In the genomic region with DNA sequence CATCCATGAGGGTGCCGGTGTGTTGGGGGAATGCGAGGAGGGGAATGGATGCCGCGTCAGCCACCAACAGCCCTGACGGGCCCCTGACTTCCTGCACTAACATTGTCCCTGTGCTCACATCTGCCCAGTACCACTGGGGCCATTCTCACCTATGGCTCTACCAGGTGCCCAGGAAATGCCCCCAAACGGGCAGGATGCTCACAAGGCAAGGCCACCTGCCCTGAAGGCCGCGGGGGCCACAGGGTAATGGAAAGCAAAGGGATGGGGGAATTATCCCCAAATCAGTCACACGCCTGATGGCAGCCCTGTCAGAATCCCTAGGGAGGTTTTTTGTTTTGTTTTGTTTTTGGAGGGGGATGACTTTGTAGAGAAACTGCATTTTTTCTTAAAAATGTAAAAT, we compare ENCODE assay signal across 15 cellular contexts. TPM values are rescaled to one million over a fixed set of nuclear protein-coding genes. Genes with fewer than 3 reads are reported as not detected.
DNase-seq lines count a peak whose midpoint lies in the region; ATAC-seq, FAIRE-seq and TF ChIP-seq lines count a peak whose summit lies in the region.
"Not testable (repeated sequence)": the region's sequence is repeated elsewhere in the genome, so short reads cannot be mapped to it uniquely, and the experiment has no call there.
"Had no signal": no experiment of that assay in that cellular context is flagged by ENCODE, and none has a peak within 500 bp of the region (broad histone marks: within the 10 kb centered on the region; RNA-seq: fewer than 3 reads in every experiment).

No MANE protein-coding gene starts in this region.

- H2BK5ac ChIP-seq in H1 (ENCODE audit: low read depth, low read length) = not testable (repeated sequence)

- not testable (repeated sequence) for H4K91ac ChIP-seq in H1 (replicated peaks; ENCODE audit: insufficient read length, low read length)

- not testable (repeated sequence) for H3K14ac ChIP-seq in H1 (ENCODE audit: insufficient read length)

- H3K9me3 Mint-ChIP-seq in WTC11 = not testable (repeated sequence)
- H3K9me3 Mint-ChIP-seq in nephron progenitor cell = peaks cover 19% of the 10 kb centered on the region

- H3K4me3 ChIP-seq in H1 (ENCODE audit: extremely low read depth in 1 of 4, insufficient read depth in 2 of 4, low read depth in 3 of 4, low read length in 4 of 4); upper lobe of left lung: not testable (repeated sequence)

- not testable (repeated sequence) for H2AFZ ChIP-seq in H1 (ENCODE audit: low read length)

- not testable (repeated sequence) for ATAC-seq in WTC11; upper lobe of left lung (ENCODE audit: low FRiP score in 2 of 2)

- not testable (repeated sequence) for TF ChIP-seq EP300 in H1 (IDR thresholded peaks at IDR 0.05; ENCODE audit: borderline replicate concordance in 1 of 2, low read depth in 2 of 2, low read length in 2 of 2); upper lobe of left lung (IDR thresholded peaks at IDR 0.05)

- H3K56ac ChIP-seq in H1 (replicated peaks; ENCODE audit: insufficient read length, low read depth, low read length) = not testable (repeated sequence)

- not testable (repeated sequence) for TF ChIP-seq RAD21 in H1 (IDR thresholded peaks at IDR 0.05 in 1 of 2, conservative IDR thresholded peaks at IDR 0.05 in 1 of 2; ENCODE audit: low read depth in 2 of 2, low read length in 2 of 2)

- H2BK12ac ChIP-seq in H1 (ENCODE audit: low read depth, low read length) = 0 out of 2 replicates have a peak overlapping the region, but pooled peaks have one; percentile 27

- H3K79me1 ChIP-seq in H1 (ENCODE audit: low read depth, low read length) = not testable (repeated sequence)

- FAIRE-seq in H1 (lab: Jason Lieb, UNC) = not testable (repeated sequence)

- not testable (repeated sequence) for H2BK20ac ChIP-seq in H1 (ENCODE audit: low read length)

- H3K27ac Mint-ChIP-seq in WTC11 = not testable (repeated sequence)
- peak overlapping the region; percentile 57 for H3K27ac Mint-ChIP-seq in nephron progenitor cell

- H3K4ac ChIP-seq in H1 (replicated peaks; ENCODE audit: insufficient read length, low read depth, low read length) = not testable (repeated sequence)

- not testable (repeated sequence) for H3K27ac ChIP-seq in H1 (ENCODE audit: low read depth, low read length); upper lobe of left lung

- H2AK5ac ChIP-seq in H1 (ENCODE audit: low read depth, low read length) = not testable (repeated sequence)

- H3K23ac ChIP-seq in H1 (ENCODE audit: insufficient read length) = not testable (repeated sequence)

- not testable (repeated sequence) for TF ChIP-seq POLR2A in H1 (IDR thresholded peaks at IDR 0.05; ENCODE audit: control extremely low read depth in 1 of 2, low read depth in 2 of 2, low read length in 2 of 2); upper lobe of left lung (IDR thresholded peaks at IDR 0.05)

- not testable (repeated sequence) for H3K27me3 ChIP-seq in H1 (replicated peaks in 1 of 4; ENCODE audit: control insufficient read depth in 3 of 4, extremely low read depth in 1 of 4, insufficient read depth in 3 of 4, low read length in 3 of 4); upper lobe of left lung

- not testable (repeated sequence) for H3K9me3 ChIP-seq in H1 (ENCODE audit: insufficient read depth in 2 of 2, low read depth in 1 of 2, low read length in 1 of 2); upper lobe of left lung

- CTCF ChIA-PET in WTC11 (lab: Charles Lee) (interaction anchor here (1.7 kb wide), 1 partner anchor 75 kb away, joined by 3 read pairs; no protein-coding TSS in a partner anchor), H1 (lab: Charles Lee; ENCODE audit: partially characterized antibody) (interaction anchor here (1.4 kb wide), 1 partner anchor 10 kb away, joined by 4 read pairs; no protein-coding TSS in a partner anchor)

- not testable (repeated sequence) for H3K18ac ChIP-seq in H1 (ENCODE audit: extremely low read depth, low read length)

- H3K4me1 ChIP-seq in H1 (replicated peaks in 1 of 4; ENCODE audit: control insufficient read depth in 3 of 4, insufficient read depth in 4 of 4, low read length in 3 of 4); upper lobe of left lung: not testable (repeated sequence)

- not testable (repeated sequence) for TF ChIP-seq CTCF in WTC11 (IDR thresholded peaks at IDR 0.05); H1 (IDR thresholded peaks at IDR 0.05; ENCODE audit: control extremely low read depth in 1 of 3, insufficient read depth in 1 of 3, low read depth in 1 of 3, low read length in 3 of 3); nephron progenitor cell (IDR thresholded peaks at IDR 0.05); upper lobe of left lung (IDR thresholded peaks at IDR 0.05)

- H3K36me3 ChIP-seq in H1 (ENCODE audit: control insufficient read depth in 2 of 4, insufficient read depth in 4 of 4, low read length in 3 of 4); upper lobe of left lung: not testable (repeated sequence)

- H3K4me3 Mint-ChIP-seq in WTC11, nephron progenitor cell: not testable (repeated sequence)

- POLR2A ChIA-PET in WTC11 (lab: Charles Lee); H1 (lab: Charles Lee; ENCODE audit: partially characterized antibody): not testable (repeated sequence)

- not testable (repeated sequence) for H3K27me3 Mint-ChIP-seq in WTC11 (ENCODE audit: low read depth)
- peaks cover 14% of the 10 kb centered on the region for H3K27me3 Mint-ChIP-seq in nephron progenitor cell (ENCODE audit: low read depth, poor library complexity)

- intact Hi-C loops in posterior vena cava (cut with DNase I) = not testable (repeated sequence)

- not testable (repeated sequence) for H3K4me2 ChIP-seq in H1 (ENCODE audit: insufficient read depth in 1 of 2, low read depth in 2 of 2, low read length in 2 of 2)

- H3K36me3 Mint-ChIP-seq in WTC11; nephron progenitor cell (ENCODE audit: low read depth): not testable (repeated sequence)

- H2BK120ac ChIP-seq in H1 (replicated peaks; ENCODE audit: low read depth, low read length) = not testable (repeated sequence)

- H4K20me1 ChIP-seq in H1 (replicated peaks in 1 of 2; ENCODE audit: control insufficient read depth in 1 of 2, insufficient read depth in 2 of 2, low read length in 2 of 2) = not testable (repeated sequence)

- not testable (repeated sequence) for H3K4me1 Mint-ChIP-seq in WTC11
- H3K4me1 Mint-ChIP-seq in nephron progenitor cell = peaks cover 44% of the 10 kb centered on the region

- not testable (repeated sequence) for H4K5ac ChIP-seq in H1 (ENCODE audit: insufficient read length, low read depth, low read length)

- not testable (repeated sequence) for H3K9ac ChIP-seq in H1 (replicated peaks in 1 of 4; ENCODE audit: extremely low read depth in 1 of 4, low read depth in 3 of 4, low read length in 3 of 4)

- 87% methylated on average over 8 of the region's 9 CpGs; no CpG with 5 or more reads in 1 of the 2 experiments for WGBS in H1 (ENCODE audit: extremely low coverage in 1 of 2, insufficient coverage in 1 of 2, insufficient read length in 1 of 2, insufficient replicate concordance in 2 of 2, low coverage in 1 of 2, low lambda C conversion rate in 2 of 2, missing lambda C conversion rate in 1 of 2), 2 experiments
- WGBS in upper lobe of left lung, 2 donors = 84 to 86% methylated on average over 7 to 9 of the region's 9 CpGs

- not testable (repeated sequence) for H3K79me2 ChIP-seq in H1 (ENCODE audit: control insufficient read depth in 1 of 2, insufficient read depth in 2 of 2, low read length in 2 of 2)

- H4K8ac ChIP-seq in H1 (ENCODE audit: extremely low read depth, insufficient read depth, low read length) = not testable (repeated sequence)

- not testable (repeated sequence) for H2BK15ac ChIP-seq in H1 (ENCODE audit: low read length)

- H3K23me2 ChIP-seq in H1 (ENCODE audit: low read depth, low read length) = not testable (repeated sequence)

- peak; percentile 2 for DNase-seq in WTC11 (ENCODE audit: low spot score)
- DNase-seq in activated effector memory CD4-positive, alpha-beta T cell treated with anti-CD3 and anti-CD28 coated beads, Interleukin-2, amount 50 U/mL, for 16 hours = peak; percentile 38
- DNase-seq in H1 (ENCODE audit: low read depth in 1 of 2, low spot score in 2 of 2); nephron progenitor cell: not testable (repeated sequence)
- peak; percentile 50 for DNase-seq in posterior vena cava (ENCODE audit: low spot score)
- DNase-seq in upper lobe of left lung = peak; percentile 8 to 32

RNA-seq across cellular contexts. Expression of a gene that starts 7.3 kb away (rescaled TPM):
- not detected in 3 replicates for total RNA-seq in WTC11 (2021)
- not detected in 2 replicates for total RNA-seq in H1 (2021; fragmentation: NEBNext Ultra II Directional; extraction: Animal tissue kit (Norgen Biotek cat#: 25700))
- not detected in 2 replicates for polyA plus RNA-seq in H1 (2011; rRNA removed)
- not detected for polyA plus RNA-seq in H1 (2011; cell fraction: cytosol; rRNA removed)
- not detected for polyA plus RNA-seq in H1 (2011; cell fraction: nucleus; rRNA removed)
- 0.24 TPM in 1 of 4 replicates, not detected in the others for polyA plus RNA-seq in H1 (2012, experiment 1 of 2)
- not detected for polyA plus RNA-seq in H1 (2012, experiment 2 of 2)
- polyA plus RNA-seq in H1 (2013, experiment 1 of 2) = 0.20 TPM
- polyA plus RNA-seq in H1 (2013, experiment 2 of 2) = not detected
- polyA minus RNA-seq in H1 (2011; rRNA and poly(A)+ RNA removed) = not detected in 2 replicates
- polyA minus RNA-seq in H1 (2011; cell fraction: cytosol; rRNA and poly(A)+ RNA removed) = not detected
- not detected for polyA minus RNA-seq in H1 (2011; cell fraction: nucleus; rRNA and poly(A)+ RNA removed)
- total RNA-seq in posterior vena cava = 1 to 10 TPM in 1 of 2 donors, not detected in 1; 2.4 TPM
- not detected for total RNA-seq in upper lobe of left lung
- total RNA-seq: A673; CD4-positive, alpha-beta memory T cell; CD4-positive, CD25-positive, alpha-beta regulatory T cell; CD8-positive, alpha-beta memory T cell; Daoy; G401; GM12878 had no signal
- polyA plus RNA-seq: AG04450; CD14-positive monocyte; CD4-positive, alpha-beta memory T cell; CD4-positive, CD25-positive, alpha-beta regulatory T cell; CD8-positive, alpha-beta memory T cell; GM12878 had no signal

RNA-seq across cellular contexts. Expression of a gene that starts 13.4 kb away (rescaled TPM):
- 74.2 to 78.0 TPM (median 77.6 TPM) in 3 replicates for total RNA-seq in WTC11 (2021)
- total RNA-seq in H1 (2021; fragmentation: NEBNext Ultra II Directional; extraction: Animal tissue kit (Norgen Biotek cat#: 25700)) = 78.6 and 78.8 TPM in 2 replicates
- 476 and 530 TPM in 2 replicates for polyA plus RNA-seq in H1 (2011; rRNA removed)
- polyA plus RNA-seq in H1 (2011; cell fraction: cytosol; rRNA removed) = 259 TPM
- polyA plus RNA-seq in H1 (2011; cell fraction: nucleus; rRNA removed) = 320 TPM
- 55.2 to 114 TPM (median 111 TPM) in 4 replicates for polyA plus RNA-seq in H1 (2012, experiment 1 of 2)
- polyA plus RNA-seq in H1 (2012, experiment 2 of 2) = 122 TPM
- polyA plus RNA-seq in H1 (2013, experiment 1 of 2) = 112 TPM
- 119 TPM for polyA plus RNA-seq in H1 (2013, experiment 2 of 2)
- 161 and 164 TPM in 2 replicates for polyA minus RNA-seq in H1 (2011; rRNA and poly(A)+ RNA removed)
- polyA minus RNA-seq in H1 (2011; cell fraction: cytosol; rRNA and poly(A)+ RNA removed) = 116 TPM
- polyA minus RNA-seq in H1 (2011; cell fraction: nucleus; rRNA and poly(A)+ RNA removed) = 86.0 TPM
- 10 to 100 TPM; 15.9 to 16.3 TPM for total RNA-seq in posterior vena cava
- total RNA-seq in upper lobe of left lung = 10 to 100 TPM; 11.1 to 40.6 (median 26.3) TPM

RNA-seq across cellular contexts. Expression of a gene that starts 32.0 kb away (rescaled TPM):
- total RNA-seq in WTC11 (2021) (not detected in 3 replicates), posterior vena cava (not detected), upper lobe of left lung (not detected)
- total RNA-seq in H1 (2021; fragmentation: NEBNext Ultra II Directional; extraction: Animal tissue kit (Norgen Biotek cat#: 25700)) = not detected in 2 replicates
- polyA plus RNA-seq in H1 (2011; rRNA removed) = not detected in 2 replicates
- not detected for polyA plus RNA-seq in H1 (2011; cell fraction: cytosol; rRNA removed)
- polyA plus RNA-seq in H1 (2011; cell fraction: nucleus; rRNA removed) = not detected
- polyA plus RNA-seq in H1 (2012, experiment 1 of 2) = not detected in 4 replicates
- polyA plus RNA-seq in H1 (2012, experiment 2 of 2) = not detected
- not detected for polyA plus RNA-seq in H1 (2013, experiment 1 of 2)
- polyA plus RNA-seq in H1 (2013, experiment 2 of 2) = not detected
- not detected in 2 replicates for polyA minus RNA-seq in H1 (2011; rRNA and poly(A)+ RNA removed)
- not detected for polyA minus RNA-seq in H1 (2011; cell fraction: cytosol; rRNA and poly(A)+ RNA removed)
- polyA minus RNA-seq in H1 (2011; cell fraction: nucleus; rRNA and poly(A)+ RNA removed) = not detected
- total RNA-seq: A673; CD4-positive, alpha-beta memory T cell; CD4-positive, CD25-positive, alpha-beta regulatory T cell; CD8-positive, alpha-beta memory T cell; Daoy; G401; GM12878 had no signal
- polyA plus RNA-seq: AG04450; CD14-positive monocyte; CD4-positive, alpha-beta memory T cell; CD4-positive, CD25-positive, alpha-beta regulatory T cell; CD8-positive, alpha-beta memory T cell; GM12878 had no signal

RNA-seq across cellular contexts. Expression of a gene that starts 34.3 kb away (rescaled TPM):
- total RNA-seq in WTC11 (2021) = 36.2 to 44.4 TPM (median 37.4 TPM) in 3 replicates
- 32.7 and 35.9 TPM in 2 replicates for total RNA-seq in H1 (2021; fragmentation: NEBNext Ultra II Directional; extraction: Animal tissue kit (Norgen Biotek cat#: 25700))
- 9.8 and 17.4 TPM in 2 replicates for polyA plus RNA-seq in H1 (2011; rRNA removed)
- polyA plus RNA-seq in H1 (2011; cell fraction: cytosol; rRNA removed) = 18.3 TPM
- polyA plus RNA-seq in H1 (2011; cell fraction: nucleus; rRNA removed) = 33.1 TPM
- polyA plus RNA-seq in H1 (2012, experiment 1 of 2) = 15.6 to 25.7 TPM (median 25.0 TPM) in 4 replicates
- 13.2 TPM for polyA plus RNA-seq in H1 (2012, experiment 2 of 2)
- polyA plus RNA-seq in H1 (2013, experiment 1 of 2) = 15.4 TPM
- 14.5 TPM for polyA plus RNA-seq in H1 (2013, experiment 2 of 2)
- 8.9 and 10.6 TPM in 2 replicates for polyA minus RNA-seq in H1 (2011; rRNA and poly(A)+ RNA removed)
- polyA minus RNA-seq in H1 (2011; cell fraction: cytosol; rRNA and poly(A)+ RNA removed) = 23.6 TPM
- 12.8 TPM for polyA minus RNA-seq in H1 (2011; cell fraction: nucleus; rRNA and poly(A)+ RNA removed)
- total RNA-seq in posterior vena cava = 1 to 10 TPM; 8.0 to 8.9 TPM
- 10 to 100 TPM; 25.6 to 48.6 (median 33.8) TPM for total RNA-seq in upper lobe of left lung

RNA-seq across cellular contexts. Expression of a gene that starts 47.6 kb away (rescaled TPM):
- total RNA-seq in WTC11 (2021) = not detected in 3 replicates
- total RNA-seq in H1 (2021; fragmentation: NEBNext Ultra II Directional; extraction: Animal tissue kit (Norgen Biotek cat#: 25700)) = not detected in 2 replicates
- polyA plus RNA-seq in H1 (2011; rRNA removed) = 0.19 TPM in 1 of 2 replicates, not detected in the other
- not detected for polyA plus RNA-seq in H1 (2011; cell fraction: cytosol; rRNA removed)
- not detected for polyA plus RNA-seq in H1 (2011; cell fraction: nucleus; rRNA removed)
- not detected in 4 replicates for polyA plus RNA-seq in H1 (2012, experiment 1 of 2)
- polyA plus RNA-seq in H1 (2012, experiment 2 of 2) = not detected
- not detected for polyA plus RNA-seq in H1 (2013, experiment 1 of 2)
- polyA plus RNA-seq in H1 (2013, experiment 2 of 2) = 0.13 TPM
- polyA minus RNA-seq in H1 (2011; rRNA and poly(A)+ RNA removed) = not detected in 2 replicates
- polyA minus RNA-seq in H1 (2011; cell fraction: cytosol; rRNA and poly(A)+ RNA removed) = not detected
- polyA minus RNA-seq in H1 (2011; cell fraction: nucleus; rRNA and poly(A)+ RNA removed) = not detected
- not detected for total RNA-seq in posterior vena cava
- 1 to 10 TPM in 1 of 6 donors, not detected in 5; 6.3 TPM for total RNA-seq in upper lobe of left lung
- total RNA-seq: A673; CD4-positive, alpha-beta memory T cell; CD4-positive, CD25-positive, alpha-beta regulatory T cell; CD8-positive, alpha-beta memory T cell; Daoy; G401; GM12878 had no signal
- polyA plus RNA-seq: AG04450; CD14-positive monocyte; CD4-positive, alpha-beta memory T cell; CD4-positive, CD25-positive, alpha-beta regulatory T cell; CD8-positive, alpha-beta memory T cell; GM12878 had no signal
